In the genomic region with DNA sequence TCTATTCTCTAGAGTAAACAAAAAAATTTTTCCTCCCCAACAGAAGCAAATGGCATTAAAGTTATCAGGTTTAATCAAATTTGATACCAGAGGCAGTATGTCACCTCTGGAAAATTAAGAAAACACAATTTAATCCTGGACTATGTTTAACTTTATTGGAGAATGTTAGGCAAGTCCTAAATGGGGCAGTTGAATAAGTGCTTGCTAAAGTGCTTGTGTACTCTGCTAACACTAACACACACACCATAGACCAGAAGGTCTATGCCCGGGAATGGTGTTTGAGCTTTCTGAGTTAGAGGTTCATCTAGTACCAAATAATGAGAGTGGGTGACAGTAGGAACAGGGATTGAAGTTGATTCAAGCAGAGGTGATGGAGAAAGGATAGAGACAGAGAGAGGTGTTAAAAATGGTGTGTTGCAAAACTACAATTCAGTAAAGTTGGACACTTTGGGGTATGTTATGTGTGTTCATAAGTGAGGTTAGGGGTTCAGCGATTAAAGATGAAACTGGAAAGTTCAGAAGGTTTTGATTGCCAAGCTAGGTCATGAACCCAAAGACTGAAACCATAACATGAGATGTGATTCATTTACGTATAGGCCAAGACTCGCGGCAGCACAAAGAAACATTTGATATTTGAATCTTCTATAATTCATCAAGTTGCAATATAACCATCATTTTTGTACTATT, we compare ENCODE assay signal across 15 cellular contexts. TPM values are rescaled to one million over a fixed set of nuclear protein-coding genes. Genes with fewer than 3 reads are reported as not detected.
DNase-seq lines count a peak whose midpoint lies in the region; ATAC-seq lines count a peak whose summit lies in the region.
"Had no signal": no experiment of that assay in that cellular context is flagged by ENCODE, and none has a peak within 500 bp of the region (broad histone marks: within the 10 kb centered on the region; RNA-seq: fewer than 3 reads in every experiment).

No MANE protein-coding gene starts in this region.

- ATAC-seq in GM18498 (IDR thresholded peaks at IDR 0.05; ENCODE audit: unreplicated experiment) (peak; percentile 53), HG03159 (IDR thresholded peaks at IDR 0.05; ENCODE audit: unreplicated experiment) (peak; percentile 52), GM19324 (IDR thresholded peaks at IDR 0.05; ENCODE audit: low FRiP score, unreplicated experiment) (no peak), HG03025 (IDR thresholded peaks at IDR 0.05; ENCODE audit: low FRiP score, unreplicated experiment) (no peak)
- no peak for ATAC-seq in central memory CD8-positive, alpha-beta T cell (replicated peaks; ENCODE audit: extremely low read depth, poor library complexity, severe bottlenecking)
- ATAC-seq: effector memory CD8-positive, alpha-beta T cell; heart right ventricle; WTC11 had no signal

- no peaks in the 10 kb centered on the region for H3K27me3 ChIP-seq in H7 (ENCODE audit: control insufficient read depth, insufficient read depth, low read length)
- H3K27me3 ChIP-seq: heart right ventricle, tibial nerve had no signal

- H3K36me3 Mint-ChIP-seq in central memory CD8-positive, alpha-beta T cell (ENCODE audit: insufficient read depth), result peaks cover 5% of the 10 kb centered on the region
- H3K36me3 Mint-ChIP-seq: WTC11 had no signal

- H3K27me3 Mint-ChIP-seq in central memory CD8-positive, alpha-beta T cell, result no peaks in the 10 kb centered on the region
- H3K27me3 Mint-ChIP-seq: effector memory CD8-positive, alpha-beta T cell had no signal

- no peaks in the 10 kb centered on the region for H3K9me3 Mint-ChIP-seq in central memory CD8-positive, alpha-beta T cell
- H3K9me3 Mint-ChIP-seq: effector memory CD8-positive, alpha-beta T cell; WTC11 had no signal

- peaks cover 14% of the 10 kb centered on the region for H3K4me1 Mint-ChIP-seq in central memory CD8-positive, alpha-beta T cell
- H3K4me1 Mint-ChIP-seq: WTC11 had no signal

- H3K4me3 ChIP-seq in H7 (ENCODE audit: insufficient read depth, low read depth, low read length), result no peak overlapping the region
- H3K4me3 ChIP-seq: heart right ventricle, tibial nerve had no signal

- H3K27ac Mint-ChIP-seq in central memory CD8-positive, alpha-beta T cell (ENCODE audit: low read depth), result peak overlapping the region; percentile 2
- H3K27ac Mint-ChIP-seq: WTC11 had no signal

- DNase-seq in GM19240 (ENCODE audit: insufficient read length, low spot score), result peak; percentile 6
- DNase-seq in central memory CD8-positive, alpha-beta T cell (ENCODE audit: low spot score in 2 of 2), result no peak
- no peak for DNase-seq in H7
- no peak for DNase-seq in LoVo (ENCODE audit: low spot score)
- DNase-seq: anterior cingulate cortex; Calu3; effector memory CD8-positive, alpha-beta T cell; heart right ventricle; mesendoderm had no signal

- no peak overlapping the region for H3K4me3 Mint-ChIP-seq in central memory CD8-positive, alpha-beta T cell
- H3K4me3 Mint-ChIP-seq: effector memory CD8-positive, alpha-beta T cell; WTC11 had no signal

- no peaks in the 10 kb centered on the region for H3K36me3 ChIP-seq in H7 (replicated peaks; ENCODE audit: control insufficient read depth, insufficient read depth, low read length)
- H3K36me3 ChIP-seq: heart right ventricle had no signal

RNA-seq across cellular contexts. Expression of a gene that starts 40.5 kb away (rescaled TPM):
- 24.2 and 26.3 TPM in 2 replicates for total RNA-seq in H7 (2014; rRNA removed; shearing (Covaris generic))

RNA-seq across cellular contexts. Expression of a gene that starts 41.0 kb away (rescaled TPM):
- 3.4 and 5.8 TPM in 2 replicates for total RNA-seq in H7 (2014; rRNA removed; shearing (Covaris generic))

Comparison
In these comparisons a context has a peak if more than half of its experiments do, and no peak if none do; other contexts are left out.
1. ATAC-seq: peak in GM18498 (single experiment) and HG03159 (single experiment); none in central memory CD8-positive, alpha-beta T cell (single experiment), GM19324 (single experiment) and HG03025 (single experiment).